Comparison of ENCODE assay signal across 8 cellular contexts in the genomic region with DNA sequence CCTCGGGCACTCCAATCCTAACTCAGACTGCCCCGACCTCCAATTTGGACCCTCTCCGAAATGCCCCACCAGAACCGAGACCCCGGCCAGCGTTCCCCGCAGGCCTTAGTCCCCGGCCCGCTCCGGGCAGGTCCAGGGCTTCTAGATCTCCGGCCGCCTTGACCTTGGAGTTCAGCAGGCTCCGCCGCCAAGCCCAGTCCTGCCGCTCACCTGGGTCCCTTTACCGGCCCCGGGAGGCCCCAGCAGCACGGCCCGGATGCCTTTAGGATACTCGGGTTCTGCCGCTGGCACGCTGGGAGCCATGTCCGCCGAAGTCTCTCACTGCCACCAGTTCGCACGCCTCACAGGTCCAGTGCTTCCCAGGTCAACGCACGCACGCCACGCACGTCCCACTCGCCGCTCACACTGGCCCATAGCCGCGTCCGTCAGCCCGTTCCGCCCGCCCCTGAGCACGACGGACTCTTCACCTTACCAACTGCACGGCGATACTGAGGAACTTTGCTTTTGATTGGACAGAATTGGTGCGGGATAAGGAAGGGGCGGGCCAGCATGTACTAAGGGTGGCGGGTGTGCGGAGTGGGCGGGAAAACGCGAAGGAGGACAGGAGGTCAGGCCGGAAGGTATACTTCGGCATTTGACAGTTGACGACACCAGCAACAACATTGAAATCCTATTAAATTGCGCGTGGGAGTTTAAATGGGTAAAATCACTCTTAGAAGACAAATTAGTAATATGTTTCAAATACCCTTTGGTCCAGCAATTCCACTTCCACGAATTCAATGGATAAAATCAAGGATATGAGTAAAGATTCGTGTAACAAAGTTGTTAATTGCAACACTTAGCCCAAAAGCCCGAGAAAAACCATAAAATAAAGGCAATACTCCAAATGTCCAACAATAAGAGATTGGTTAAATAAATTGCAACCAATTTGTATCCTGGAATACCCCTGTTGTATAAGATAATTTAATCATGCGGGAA.
DNase-seq lines count a peak whose midpoint lies in the region; ATAC-seq and TF ChIP-seq lines count a peak whose summit lies in the region.

A gene (minus strand): TSS at position 358 of the 978 bp plus-strand sequence. CDS start 55 bp downstream, at position 303.

- H3K27ac Mint-ChIP-seq in nephron progenitor cell: peak within 1 kb of the TSS; percentile 69
- peak within 1 kb of the TSS; percentile 96 to 98 for H3K27ac Mint-ChIP-seq in stimulated activated naive CD8-positive, alpha-beta T cell treated with anti-CD3 and anti-CD28 coated beads, Interleukin-15, amount 100 ng/mL, for 72 hours

- TF ChIP-seq CTCF in MM.1S (IDR thresholded peaks at IDR 0.05; ENCODE audit: low read length) (no peak), nephron progenitor cell (IDR thresholded peaks at IDR 0.05) (no peak)

- peaks cover 7% of the 10 kb centered on the region for H4K20me1 ChIP-seq in MM.1S (ENCODE audit: insufficient read depth, low read length)

- peaks cover 49% of the 10 kb centered on the region for H3K79me2 ChIP-seq in MM.1S (ENCODE audit: low read length)

- peak within 1 kb of the TSS; percentile 77 for H3K9ac ChIP-seq in ES-I3 (ENCODE audit: low read depth, low read length)
- H3K9ac ChIP-seq in MM.1S (ENCODE audit: low read length): peak within 1 kb of the TSS; percentile 78

- no peaks in the 10 kb centered on the region for H3K9me2 ChIP-seq in MM.1S (replicated peaks; ENCODE audit: insufficient read depth, low read length)

- peaks cover 28% of the 10 kb centered on the region for H3K36me3 Mint-ChIP-seq in nephron progenitor cell (ENCODE audit: low read depth)

- H3K4me1 Mint-ChIP-seq in nephron progenitor cell: peaks cover 65% of the 10 kb centered on the region
- peaks cover 53% of the 10 kb centered on the region for H3K4me1 Mint-ChIP-seq in stimulated activated naive CD8-positive, alpha-beta T cell treated with anti-CD3 and anti-CD28 coated beads, Interleukin-15, amount 100 ng/mL, for 72 hours

- peaks cover 7% of the 10 kb centered on the region for H3K9me3 Mint-ChIP-seq in nephron progenitor cell
- H3K9me3 Mint-ChIP-seq in stimulated activated naive CD8-positive, alpha-beta T cell treated with anti-CD3 and anti-CD28 coated beads, Interleukin-15, amount 100 ng/mL, for 72 hours: no peaks in the 10 kb centered on the region

- H3F3A ChIP-seq in MM.1S (ENCODE audit: insufficient read depth, low read length): no peaks in the 10 kb centered on the region

- peak; percentile 99 for ATAC-seq in stimulated activated naive CD8-positive, alpha-beta T cell treated with anti-CD3 and anti-CD28 coated beads, Interleukin-15, amount 100 ng/mL, for 72 hours

- peaks cover 4% of the 10 kb centered on the region for H3K4me1 ChIP-seq in ES-I3 (ENCODE audit: insufficient read depth, low read length)
- H3K4me1 ChIP-seq in HAP-1: peaks cover 20% of the 10 kb centered on the region
- peaks cover 11% of the 10 kb centered on the region for H3K4me1 ChIP-seq in MM.1S (ENCODE audit: low read length)

- H3K27me3 Mint-ChIP-seq in nephron progenitor cell (ENCODE audit: low read depth, poor library complexity): peaks cover 4% of the 10 kb centered on the region
- H3K27me3 Mint-ChIP-seq in stimulated activated naive CD8-positive, alpha-beta T cell treated with anti-CD3 and anti-CD28 coated beads, Interleukin-15, amount 100 ng/mL, for 72 hours: peaks cover 12% of the 10 kb centered on the region

- in situ Hi-C loops in HAP-1 (cut with MboI; ENCODE audit: low sequenced_read_pairs): no loop called here

- DNase-seq in HAP-1 (ENCODE audit: low spot score in 2 of 2) (peak; percentile 97 to 98), MM.1S (peak; percentile 98), SIG-M5 (lab: John Stamatoyannopoulos, UW) (peak; percentile 96), activated gamma-delta T cell (lab: John Stamatoyannopoulos, UW) (peak; percentile 77), fibroblast of the conjunctiva (ENCODE audit: low read depth) (peak; percentile 95), nephron progenitor cell (peak; percentile 86)
- peak; percentile 89 to 96 for DNase-seq in stimulated activated naive CD8-positive, alpha-beta T cell treated with anti-CD3 and anti-CD28 coated beads, Interleukin-15, amount 100 ng/mL, for 72 hours

- H3K4me2 ChIP-seq in MM.1S (ENCODE audit: low read depth, low read length): peak within 1 kb of the TSS; percentile 74

- peak within 1 kb of the TSS; percentile 87 for H3K4me3 Mint-ChIP-seq in nephron progenitor cell
- H3K4me3 Mint-ChIP-seq in stimulated activated naive CD8-positive, alpha-beta T cell treated with anti-CD3 and anti-CD28 coated beads, Interleukin-15, amount 100 ng/mL, for 72 hours: peak within 1 kb of the TSS; percentile 87 to 99

- peak within 1 kb of the TSS; percentile 4; the same call in 1 of the 2 replicates for H3K27ac ChIP-seq in MM.1S (ENCODE audit: low read length)

- H3K9me3 ChIP-seq in ES-I3 (ENCODE audit: control insufficient read depth, insufficient read depth, low read length) (no peaks in the 10 kb centered on the region), HAP-1 (no peaks in the 10 kb centered on the region), MM.1S (replicated peaks; ENCODE audit: insufficient read depth, low read length) (no peaks in the 10 kb centered on the region)

- H3K27me3 ChIP-seq in HAP-1 (ENCODE audit: low read depth): no peaks in the 10 kb centered on the region
- H3K27me3 ChIP-seq in MM.1S (replicated peaks; ENCODE audit: insufficient read depth, low read length): no peaks in the 10 kb centered on the region

- H2AFZ ChIP-seq in MM.1S (ENCODE audit: low read length): peak within 1 kb of the TSS; percentile 68

- H3K36me3 ChIP-seq in ES-I3 (ENCODE audit: insufficient read depth, low read length) (0 out of 2 replicates have a peak, but pooled peaks cover 6% of the 10 kb centered on the region), HAP-1 (replicated peaks) (peaks cover 21% of the 10 kb centered on the region), MM.1S (replicated peaks; ENCODE audit: insufficient read depth, low read length) (no peaks in the 10 kb centered on the region)

- peak within 1 kb of the TSS; percentile 71 for H3K4me3 ChIP-seq in HAP-1
- peak within 1 kb of the TSS; percentile 82 for H3K4me3 ChIP-seq in MM.1S (ENCODE audit: low read length)

Comparison
In these comparisons a context has a peak if more than half of its experiments do, and no peak if none do; other contexts are left out.
1. Peak in every context shown above with its lines: DNase-seq, ATAC-seq, H3K4me3 ChIP-seq and H3K27ac ChIP-seq.